Comparison of ENCODE assay signal across 7 cellular contexts in genomic region chr17:81346908-81347349, GRCh38. TPM values are rescaled to one million over a fixed set of nuclear protein-coding genes. Genes with fewer than 3 reads are reported as not detected.
DNase-seq lines count a peak whose midpoint lies in the region; ATAC-seq and TF ChIP-seq lines count a peak whose summit lies in the region.

No MANE protein-coding gene starts in this region.

- no peaks in the 10 kb centered on the region for H3K79me1 ChIP-seq in mesendoderm (ENCODE audit: low read length)

- peak overlapping the region; percentile 97 for H3K56ac ChIP-seq in mesendoderm (ENCODE audit: low read length)

- H3K4me3 ChIP-seq in LNCaP clone FGC (ENCODE audit: low read depth, low read length), result peak overlapping the region; percentile 75
- H3K4me3 ChIP-seq in mesendoderm (ENCODE audit: low read length), result peak overlapping the region; percentile 78
- peak overlapping the region; percentile 34 to 75 (median 52) for H3K4me3 ChIP-seq in tibial nerve

- TF ChIP-seq CTCF in LNCaP clone FGC (IDR thresholded peaks at IDR 0.05; ENCODE audit: control insufficient read depth, extremely low read depth, insufficient read depth) (no peak), tibial nerve (IDR thresholded peaks at IDR 0.05) (no peak)

- TF ChIP-seq POLR2A in tibial nerve (IDR thresholded peaks at IDR 0.05), result no peak

- H3K27ac ChIP-seq in cingulate gyrus (ENCODE audit: low read depth, low read length) (peak overlapping the region; percentile 91), mesendoderm (ENCODE audit: low read depth, low read length) (no peak overlapping the region), tibial nerve (peak overlapping the region; percentile 78 to 91 (median 84))

- H3K27me3 ChIP-seq in mesendoderm (ENCODE audit: insufficient read depth, low read length, poor library complexity) (peaks cover 7% of the 10 kb centered on the region), tibial nerve (no peaks in the 10 kb centered on the region)

- H3K23ac ChIP-seq in mesendoderm (ENCODE audit: low read length), result peak overlapping the region; percentile 98

- H3K4me1 ChIP-seq in mesendoderm (ENCODE audit: control insufficient read depth, low read depth, low read length) (no peaks in the 10 kb centered on the region), tibial nerve (peaks cover 0 to 22% (median 13%) of the 10 kb centered on the region in 4 donors)

- DNase-seq in LNCaP clone FGC (ENCODE audit: low read depth), result no peak
- no peak for DNase-seq in mesendoderm
- no peak for DNase-seq in tibial nerve (ENCODE audit: low spot score in 2 of 2)
- no peak for DNase-seq in NCI-H1436 treated with DMSO at 0.1 percent for 48 hours (lab: John Stamatoyannopoulos, UW)
- no peak for DNase-seq in A172 (ENCODE audit: low spot score)

- H3K79me2 ChIP-seq in mesendoderm (ENCODE audit: control insufficient read depth, insufficient read depth, low read length), result peaks cover 26% of the 10 kb centered on the region

- no peak overlapping the region for H2BK120ac ChIP-seq in mesendoderm (ENCODE audit: low read depth, low read length)

- H3K18ac ChIP-seq in mesendoderm (ENCODE audit: low read length), result peak overlapping the region; percentile 42

- no peak overlapping the region for H3K4ac ChIP-seq in mesendoderm (ENCODE audit: low read depth, low read length)

- ATAC-seq in HG03108 (IDR thresholded peaks at IDR 0.05; ENCODE audit: unreplicated experiment), result no peak

- no CpG with 5 or more reads among the region's 11 CpGs for WGBS in mesendoderm (ENCODE audit: extremely low coverage, insufficient coverage, low lambda C conversion rate)
- WGBS in tibial nerve, 2 donors, result 78 to 84% methylated on average over 7 to 9 of the region's 11 CpGs

- no peak overlapping the region for H2AK5ac ChIP-seq in mesendoderm (ENCODE audit: low read length)

- no peak overlapping the region for H4K8ac ChIP-seq in mesendoderm (ENCODE audit: low read depth, low read length)

- H2BK5ac ChIP-seq in mesendoderm (ENCODE audit: low read length), result no peak overlapping the region

- H3K4me2 ChIP-seq in mesendoderm (ENCODE audit: low read length), result peak overlapping the region; percentile 92

- no peak overlapping the region for H2BK15ac ChIP-seq in mesendoderm (replicated peaks; ENCODE audit: low read depth)

- H3K36me3 ChIP-seq in mesendoderm (ENCODE audit: control insufficient read depth, insufficient read depth, low read length), result no peaks in the 10 kb centered on the region
- H3K36me3 ChIP-seq in tibial nerve, result no peaks in the 10 kb centered on the region

- H4K5ac ChIP-seq in mesendoderm (ENCODE audit: low read length), result no peak overlapping the region

- no peak for TF ChIP-seq EP300 in tibial nerve (IDR thresholded peaks at IDR 0.05)

- no peaks in the 10 kb centered on the region for H3K9me3 ChIP-seq in tibial nerve

- H3K9ac ChIP-seq in mesendoderm (ENCODE audit: low read length), result peak overlapping the region; percentile 83

RNA-seq across cellular contexts. Expression of gene BAHCC1, which starts 48.3 kb away (rescaled TPM):
- 1.6 TPM for polyA plus RNA-seq in mesendoderm (2013, experiment 1 of 2)
- polyA plus RNA-seq in mesendoderm (2013, experiment 2 of 2), result 2.1 TPM
- total RNA-seq in tibial nerve, result 10 to 100 TPM; 15.1 to 38.7 (median 27.4) TPM
- total RNA-seq in A172 (2014; rRNA removed; shearing (Covaris generic)), result 0.95 and 2.0 TPM in 2 replicates

RNA-seq across cellular contexts. Expression of gene SLC38A10, which starts 51.8 kb away (rescaled TPM):
- 13.2 TPM for polyA plus RNA-seq in mesendoderm (2013, experiment 1 of 2)
- polyA plus RNA-seq in mesendoderm (2013, experiment 2 of 2), result 13.7 TPM
- total RNA-seq in tibial nerve, result 100 to 1,000 TPM in 2 of 4 donors, 10 to 100 TPM in 2; 80.0 to 149 (median 123) TPM
- 57.8 and 71.5 TPM in 2 replicates for total RNA-seq in A172 (2014; rRNA removed; shearing (Covaris generic))
